ENCODE assay signal across 20 cellular contexts in genomic region chr5:172950176-172950965, GRCh38.
"Had no signal": no experiment of that assay in that cellular context is flagged by ENCODE, and none has a peak within 500 bp of the region (broad histone marks: within the 10 kb centered on the region; RNA-seq: fewer than 3 reads in every experiment).

No MANE protein-coding gene starts in this region.

- H3K4me1 Mint-ChIP-seq: activated CD4-positive, alpha-beta memory T cell treated with anti-CD3 and anti-CD28 coated beads, Interleukin-2, amount 10 ng/mL, durations not matched to agents 7 days and 5 days; activated CD4-positive, alpha-beta T cell treated with anti-CD3 and anti-CD28 coated beads, Interleukin-2, amount 10 ng/mL, durations not matched to agents 24 days and 14 days; activated CD8-positive, alpha-beta memory T cell treated with anti-CD3 and anti-CD28 coated beads, Interleukin-2, amount 10 ng/mL, durations not matched to agents 7 days and 5 days; neural progenitor cell had no signal

- H3K27me3 Mint-ChIP-seq: activated CD8-positive, alpha-beta memory T cell treated with anti-CD3 and anti-CD28 coated beads, Interleukin-2, amount 10 ng/mL, durations not matched to agents 7 days and 5 days; central memory CD8-positive, alpha-beta T cell had no signal

- H2AFZ ChIP-seq: neural progenitor cell had no signal

- H3K4me2 ChIP-seq: neural progenitor cell had no signal

- H3K4me1 ChIP-seq: adrenal gland, breast epithelium, colonic mucosa, neural progenitor cell had no signal

- H3K4me3 Mint-ChIP-seq: activated CD4-positive, alpha-beta memory T cell treated with anti-CD3 and anti-CD28 coated beads, Interleukin-2, amount 10 ng/mL, durations not matched to agents 7 days and 5 days; activated CD4-positive, alpha-beta T cell treated with anti-CD3 and anti-CD28 coated beads, Interleukin-2, amount 10 ng/mL, durations not matched to agents 24 days and 14 days; activated CD8-positive, alpha-beta memory T cell treated with anti-CD3 and anti-CD28 coated beads, Interleukin-2, amount 10 ng/mL, durations not matched to agents 7 days and 5 days; central memory CD8-positive, alpha-beta T cell; naive thymus-derived CD4-positive, alpha-beta T cell; neural progenitor cell had no signal

- ATAC-seq: activated CD4-positive, CD25-positive, alpha-beta regulatory T cell treated with anti-CD3 and anti-CD28 coated beads, Interleukin-2, amount 50 U/mL, for 24 hours; activated CD8-positive, alpha-beta memory T cell treated with anti-CD3 and anti-CD28 coated beads, Interleukin-2, amount 10 ng/mL, durations not matched to agents 7 days and 5 days; activated naive CD4-positive, alpha-beta T cell treated with anti-CD3 and anti-CD28 coated beads, Interleukin-2, amount 50 U/mL, for 72 hours; heart left ventricle; left cardiac atrium; naive thymus-derived CD4-positive, alpha-beta T cell; stimulated activated naive CD8-positive, alpha-beta T cell treated with anti-CD3 and anti-CD28 coated beads, Interleukin-15, Interleukin-2, amounts not matched to agents 100 U/mL and 50 U/mL, for 24 hours had no signal

- H3K4me3 ChIP-seq: adrenal gland, breast epithelium, colonic mucosa, heart left ventricle, neural progenitor cell, tibial artery had no signal

- FAIRE-seq: islet of Langerhans had no signal

- H3K36me3 ChIP-seq: breast epithelium, colonic mucosa, neural progenitor cell had no signal

- H3K27ac Mint-ChIP-seq: activated CD4-positive, alpha-beta memory T cell treated with anti-CD3 and anti-CD28 coated beads, Interleukin-2, amount 10 ng/mL, durations not matched to agents 7 days and 5 days; activated CD4-positive, alpha-beta T cell treated with anti-CD3 and anti-CD28 coated beads, Interleukin-2, amount 10 ng/mL, durations not matched to agents 24 days and 14 days; activated CD8-positive, alpha-beta memory T cell treated with anti-CD3 and anti-CD28 coated beads, Interleukin-2, amount 10 ng/mL, durations not matched to agents 7 days and 5 days; activated naive CD4-positive, alpha-beta T cell treated with anti-CD3 and anti-CD28 coated beads, Interleukin-2, amount 50 U/mL, for 72 hours; naive thymus-derived CD4-positive, alpha-beta T cell; neural progenitor cell had no signal

- H3K36me3 Mint-ChIP-seq: activated CD8-positive, alpha-beta memory T cell treated with anti-CD3 and anti-CD28 coated beads, Interleukin-2, amount 10 ng/mL, durations not matched to agents 7 days and 5 days; activated naive CD4-positive, alpha-beta T cell treated with anti-CD3 and anti-CD28 coated beads, Interleukin-2, amount 50 U/mL, for 72 hours had no signal

- H3K9ac ChIP-seq: neural progenitor cell had no signal

- H3K9me3 ChIP-seq: adrenal gland, breast epithelium, colonic mucosa, heart left ventricle, tibial artery had no signal

- H3K9me3 Mint-ChIP-seq: activated CD4-positive, alpha-beta memory T cell treated with anti-CD3 and anti-CD28 coated beads, Interleukin-2, amount 10 ng/mL, durations not matched to agents 7 days and 5 days; activated CD4-positive, alpha-beta T cell treated with anti-CD3 and anti-CD28 coated beads, Interleukin-2, amount 10 ng/mL, durations not matched to agents 24 days and 14 days; activated naive CD4-positive, alpha-beta T cell treated with anti-CD3 and anti-CD28 coated beads, Interleukin-2, amount 50 U/mL, for 72 hours; central memory CD8-positive, alpha-beta T cell; naive thymus-derived CD4-positive, alpha-beta T cell; neural progenitor cell had no signal

- DNase-seq: activated CD4-positive, alpha-beta memory T cell treated with anti-CD3 and anti-CD28 coated beads, Interleukin-2, amount 10 ng/mL, durations not matched to agents 7 days and 5 days; activated CD4-positive, alpha-beta T cell treated with anti-CD3 and anti-CD28 coated beads, Interleukin-2, amount 10 ng/mL, durations not matched to agents 24 days and 14 days; activated CD8-positive, alpha-beta memory T cell treated with anti-CD3 and anti-CD28 coated beads, Interleukin-2, amount 10 ng/mL, durations not matched to agents 7 days and 5 days; adrenal gland; colonic mucosa; left cardiac atrium; mesenchymal stem cell; naive thymus-derived CD4-positive, alpha-beta T cell; stimulated activated CD4-positive, alpha-beta T cell treated with anti-CD3 and anti-CD28 coated beads, Interleukin-12 subunit alpha, Interleukin-12 subunit beta, amount 100 ng/mL, for 4 hours; stimulated activated CD4-positive, alpha-beta T cell treated with anti-CD3 and anti-CD28 coated beads, Interleukin-4, amount 100 ng/mL, for 4 hours; stimulated activated naive CD8-positive, alpha-beta T cell treated with anti-CD3 and anti-CD28 coated beads, Interleukin-15, Interleukin-2, amounts not matched to agents 100 U/mL and 50 U/mL, for 24 hours; tibial artery had no signal

- H3K27me3 ChIP-seq: adrenal gland, breast epithelium, colonic mucosa, heart left ventricle, neural progenitor cell, tibial artery had no signal

- H3K27ac ChIP-seq: breast epithelium, colonic mucosa, heart left ventricle, neural progenitor cell, VCaP had no signal
